In the genomic region with DNA sequence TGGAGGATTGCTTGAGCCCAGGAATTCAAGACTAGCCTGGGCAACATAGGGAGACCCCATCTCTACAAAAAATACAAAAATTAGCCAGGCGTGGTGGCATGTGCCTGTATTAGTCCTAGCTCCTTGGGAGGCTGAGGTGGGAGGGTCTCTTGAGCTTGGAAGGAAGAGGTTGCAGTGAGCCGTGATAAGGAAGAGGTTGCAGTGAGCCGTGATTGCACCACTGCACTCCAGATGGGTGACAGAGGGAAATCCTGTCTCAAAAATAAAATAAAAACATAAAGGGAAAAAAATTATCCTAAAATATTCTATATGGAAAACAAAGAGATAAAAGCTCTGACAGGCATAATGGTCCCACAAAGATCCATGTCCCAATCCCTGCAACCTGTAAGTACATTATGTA, we compare ENCODE assay signal across 18 cellular contexts.
DNase-seq lines count a peak whose midpoint lies in the region; ATAC-seq, FAIRE-seq and TF ChIP-seq lines count a peak whose summit lies in the region.
"Had no signal": no experiment of that assay in that cellular context is flagged by ENCODE, and none has a peak within 500 bp of the region (broad histone marks: within the 10 kb centered on the region; RNA-seq: fewer than 3 reads in every experiment).

No MANE protein-coding gene starts in this region.

- no peaks in the 10 kb centered on the region for H3K27me3 ChIP-seq in CD8-positive, alpha-beta memory T cell (ENCODE audit: insufficient read depth, low read length, poor library complexity, severe bottlenecking)
- H3K27me3 ChIP-seq in OCI-LY1 (ENCODE audit: insufficient read depth, low read length), result no peaks in the 10 kb centered on the region
- H3K27me3 ChIP-seq in naive thymus-derived CD4-positive, alpha-beta T cell (ENCODE audit: control insufficient read depth in 2 of 2, insufficient read depth in 2 of 2, low read length in 2 of 2), result no peaks in the 10 kb centered on the region
- H3K27me3 ChIP-seq: right atrium auricular region, transverse colon had no signal

- no peaks in the 10 kb centered on the region for H3K36me3 Mint-ChIP-seq in CD8-positive, alpha-beta memory T cell
- peaks cover 0 to 2% (median 0%) of the 10 kb centered on the region in 5 donors for H3K36me3 Mint-ChIP-seq in naive thymus-derived CD4-positive, alpha-beta T cell
- H3K36me3 Mint-ChIP-seq: activated naive CD8-positive, alpha-beta T cell treated with anti-CD3 and anti-CD28 coated beads for 36 hours; CD8-positive, alpha-beta T cell had no signal

- DNase-seq in CD8-positive, alpha-beta memory T cell, result no peak
- no peak for DNase-seq in naive thymus-derived CD4-positive, alpha-beta T cell
- DNase-seq in HTR-8/SVneo (ENCODE audit: insufficient read length, low spot score) (no peak), NCI-H524 treated with DMSO at 0.1 percent for 48 hours (lab: John Stamatoyannopoulos, UW) (no peak)
- DNase-seq: activated naive CD8-positive, alpha-beta T cell treated with anti-CD3 and anti-CD28 coated beads for 36 hours; effector memory CD4-positive, alpha-beta T cell; GOT3; NCI-H187 treated with DMSO at 0.1 percent for 48 hours; SHP77 had no signal

- ATAC-seq in GM18511 (IDR thresholded peaks at IDR 0.05; ENCODE audit: unreplicated experiment), result peak; percentile 14
- ATAC-seq in naive thymus-derived CD4-positive, alpha-beta T cell, result no peak
- no peak for ATAC-seq in HG03108 (IDR thresholded peaks at IDR 0.05; ENCODE audit: unreplicated experiment)

- intact Hi-C loops in naive thymus-derived CD4-positive, alpha-beta T cell (cut with micrococcal nuclease), result loop anchor here (2.0 to 5.0 kb wide), 8 partner anchors 86 to 496 kb away; a partner anchor contains a TSS

- H3K4me2 ChIP-seq in OCI-LY1 (ENCODE audit: low read length), result peak overlapping the region; percentile 55
- H3K4me2 ChIP-seq: KMS-11 had no signal

- no peaks in the 10 kb centered on the region for H3K9me2 ChIP-seq in OCI-LY1 (ENCODE audit: low read depth, low read length)

- H3K27me3 Mint-ChIP-seq in CD8-positive, alpha-beta memory T cell, result peaks cover 0 to 3% of the 10 kb centered on the region in 2 donors
- H3K27me3 Mint-ChIP-seq in naive thymus-derived CD4-positive, alpha-beta T cell, result no peaks in the 10 kb centered on the region
- H3K27me3 Mint-ChIP-seq: activated naive CD8-positive, alpha-beta T cell treated with anti-CD3 and anti-CD28 coated beads for 36 hours had no signal

- CTCF ChIA-PET in CD8-positive, alpha-beta memory T cell (lab: Charles Lee), result interaction anchor here (1.0 to 2.0 kb wide), 5 partner anchors 8 to 497 kb away, joined by 3 to 5 read pairs (median 4); a partner anchor contains a TSS
- CTCF ChIA-PET in naive thymus-derived CD4-positive, alpha-beta T cell (lab: Charles Lee), result interaction anchor here (0.5 to 1.7 kb wide), 4 partner anchors 58 to 320 kb away, joined by 3 read pairs; no protein-coding TSS in a partner anchor

- no peak overlapping the region for H2AFZ ChIP-seq in OCI-LY1 (ENCODE audit: low read length)

- peak overlapping the region in 5 of 7 donors; percentile 36 to 70 (median 64) for H3K4me3 Mint-ChIP-seq in CD8-positive, alpha-beta memory T cell
- peak overlapping the region in 5 of 10 donors; percentile 26 to 56 (median 47) for H3K4me3 Mint-ChIP-seq in naive thymus-derived CD4-positive, alpha-beta T cell
- H3K4me3 Mint-ChIP-seq: activated naive CD8-positive, alpha-beta T cell treated with anti-CD3 and anti-CD28 coated beads for 36 hours; neural crest cell had no signal

- H3K9me3 Mint-ChIP-seq in CD8-positive, alpha-beta memory T cell, result peaks cover 0 to 2% (median 0%) of the 10 kb centered on the region in 5 donors
- peaks cover 0 to 4% (median 0%) of the 10 kb centered on the region in 11 donors for H3K9me3 Mint-ChIP-seq in naive thymus-derived CD4-positive, alpha-beta T cell
- H3K9me3 Mint-ChIP-seq: activated naive CD8-positive, alpha-beta T cell treated with anti-CD3 and anti-CD28 coated beads for 36 hours; neural crest cell had no signal

- H4K20me1 ChIP-seq in OCI-LY1 (ENCODE audit: insufficient read depth, low read length), result no peaks in the 10 kb centered on the region

- TF ChIP-seq CTCF in OCI-LY1 (IDR thresholded peaks at IDR 0.05; ENCODE audit: low read length), result no peak

- H3K9me3 ChIP-seq in CD8-positive, alpha-beta memory T cell (ENCODE audit: low read length), result no peaks in the 10 kb centered on the region
- no peaks in the 10 kb centered on the region for H3K9me3 ChIP-seq in OCI-LY1 (ENCODE audit: low read length)
- no peaks in the 10 kb centered on the region for H3K9me3 ChIP-seq in naive thymus-derived CD4-positive, alpha-beta T cell (ENCODE audit: control insufficient read depth in 2 of 3, low read length in 3 of 3)
- H3K9me3 ChIP-seq: right atrium auricular region, transverse colon had no signal

- H3K27ac Mint-ChIP-seq in CD8-positive, alpha-beta memory T cell, result peak overlapping the region in 5 of 8 donors; percentile 34 to 94 (median 82)
- peak overlapping the region in 7 of 9 donors; percentile 17 to 76 (median 48) for H3K27ac Mint-ChIP-seq in naive thymus-derived CD4-positive, alpha-beta T cell

- 0 out of 2 replicates have a peak, but pooled peaks cover 8% of the 10 kb centered on the region for H3F3A ChIP-seq in OCI-LY1 (ENCODE audit: insufficient read depth, low read length)

- H3K4me1 ChIP-seq in CD8-positive, alpha-beta memory T cell (ENCODE audit: insufficient read depth, low read length), result peaks cover 16% of the 10 kb centered on the region
- H3K4me1 ChIP-seq in OCI-LY1 (ENCODE audit: insufficient read depth, low read length, severe bottlenecking), result peaks cover 25% of the 10 kb centered on the region
- H3K4me1 ChIP-seq in naive thymus-derived CD4-positive, alpha-beta T cell (ENCODE audit: control insufficient read depth in 2 of 2, insufficient read depth in 2 of 2, low read length in 2 of 2), result peaks cover 7 to 15% of the 10 kb centered on the region in 2 donors
- H3K4me1 ChIP-seq: right atrium auricular region, transverse colon had no signal

- H3K4me1 Mint-ChIP-seq in CD8-positive, alpha-beta memory T cell, result peaks cover 16 to 26% (median 20%) of the 10 kb centered on the region in 3 donors
- H3K4me1 Mint-ChIP-seq in naive thymus-derived CD4-positive, alpha-beta T cell, result peaks cover 15 to 26% (median 17%) of the 10 kb centered on the region in 7 donors
- H3K4me1 Mint-ChIP-seq: neural crest cell had no signal

- no peak overlapping the region for H3K4me3 ChIP-seq in CD8-positive, alpha-beta memory T cell (ENCODE audit: low read length)
- H3K4me3 ChIP-seq in OCI-LY1 (ENCODE audit: low read depth, low read length, poor library complexity, severe bottlenecking), result no peak overlapping the region
- H3K4me3 ChIP-seq in naive thymus-derived CD4-positive, alpha-beta T cell (ENCODE audit: low read length), result no peak overlapping the region
- H3K4me3 ChIP-seq: lung, right atrium auricular region, transverse colon had no signal

- POLR2A ChIA-PET in CD8-positive, alpha-beta memory T cell (lab: Charles Lee), result no interaction called here
- POLR2A ChIA-PET in naive thymus-derived CD4-positive, alpha-beta T cell (lab: Charles Lee), result no interaction called here

- H3K9ac ChIP-seq in OCI-LY1 (ENCODE audit: low read length), result no peak overlapping the region; the same call in 1 of the 2 replicates
- H3K9ac ChIP-seq: KMS-11 had no signal

- H3K27ac ChIP-seq in CD8-positive, alpha-beta memory T cell (ENCODE audit: low read depth, low read length), result no peak overlapping the region
- peak overlapping the region; percentile 87 for H3K27ac ChIP-seq in OCI-LY1 (ENCODE audit: low read depth, low read length, poor library complexity, severe bottlenecking)
- H3K27ac ChIP-seq in naive thymus-derived CD4-positive, alpha-beta T cell (ENCODE audit: low read depth, low read length), result no peak overlapping the region
- H3K27ac ChIP-seq: KMS-11, right atrium auricular region, transverse colon had no signal

- no peak for FAIRE-seq in HTR-8/SVneo (lab: Jason Lieb, UNC)

- H3K79me2 ChIP-seq in OCI-LY1 (ENCODE audit: insufficient read depth, low read length), result no peaks in the 10 kb centered on the region

- no peaks in the 10 kb centered on the region for H3K36me3 ChIP-seq in CD8-positive, alpha-beta memory T cell (ENCODE audit: insufficient read depth, low read length)
- no peaks in the 10 kb centered on the region for H3K36me3 ChIP-seq in OCI-LY1 (ENCODE audit: insufficient read depth, low read length)
- H3K36me3 ChIP-seq in naive thymus-derived CD4-positive, alpha-beta T cell (ENCODE audit: control insufficient read depth in 2 of 3, insufficient read depth in 3 of 3, low read length in 3 of 3), result no peaks in the 10 kb centered on the region
- H3K36me3 ChIP-seq: right atrium auricular region, transverse colon had no signal
